Comparison of ENCODE assay signal across 8 cellular contexts in genomic region chr17:7042507-7043194, GRCh38. TPM values are rescaled to one million over a fixed set of nuclear protein-coding genes. Genes with fewer than 3 reads are reported as not detected.
DNase-seq lines count a peak whose midpoint lies in the region; ATAC-seq, FAIRE-seq and TF ChIP-seq lines count a peak whose summit lies in the region.

No MANE protein-coding gene starts in this region.

- H3K9me3 ChIP-seq in astrocyte (ENCODE audit: insufficient read depth, low read depth, low read length) (peaks cover 3% of the 10 kb centered on the region), right lobe of liver (no peaks in the 10 kb centered on the region)

- no peaks in the 10 kb centered on the region for H3K79me2 ChIP-seq in astrocyte (ENCODE audit: insufficient read depth, low read length)

- no peaks in the 10 kb centered on the region for H3K9me3 Mint-ChIP-seq in astrocyte (ENCODE audit: unreplicated experiment)

- no peaks in the 10 kb centered on the region for H3K4me1 Mint-ChIP-seq in astrocyte (ENCODE audit: low read depth, unreplicated experiment)

- TF ChIP-seq POLR2A in right lobe of liver (IDR thresholded peaks at IDR 0.05), result peak; percentile 55

- no peak for TF ChIP-seq RAD21 in Ishikawa (IDR thresholded peaks at IDR 0.05; ENCODE audit: low read depth)

- H3K4me2 ChIP-seq in astrocyte (ENCODE audit: low read length), result peak overlapping the region; percentile 85

- DNase-seq in astrocyte (ENCODE audit: low read depth) (no peak), right lobe of liver (no peak), superior temporal gyrus (ENCODE audit: extremely low spot score) (peak; percentile 6), medulla oblongata (ENCODE audit: extremely low spot score) (no peak)

- H3K36me3 ChIP-seq in astrocyte (ENCODE audit: insufficient read depth, low read length), result no peaks in the 10 kb centered on the region
- H3K36me3 ChIP-seq in right lobe of liver, result no peaks in the 10 kb centered on the region

- WGBS in right lobe of liver (ENCODE audit: insufficient coverage, low coverage, low lambda C conversion rate, missing lambda C conversion rate), result 9% methylated on average over 16 of the region's 52 CpGs

- H3K27ac ChIP-seq in astrocyte (ENCODE audit: low read depth, low read length) (no peak overlapping the region), right lobe of liver (peak overlapping the region in 2 of 3 donors; percentile 18 to 62)

- H3K9ac ChIP-seq in astrocyte (ENCODE audit: low read length), result peak overlapping the region; percentile 10

- H3K27me3 ChIP-seq in astrocyte (ENCODE audit: insufficient read depth, low read length), result peaks cover 21% of the 10 kb centered on the region
- H3K27me3 ChIP-seq in right lobe of liver, result no peaks in the 10 kb centered on the region

- no peak overlapping the region for H3K27ac Mint-ChIP-seq in astrocyte (ENCODE audit: unreplicated experiment)

- H3K4me3 Mint-ChIP-seq in astrocyte (ENCODE audit: unreplicated experiment), result no peak overlapping the region

- H4K20me1 ChIP-seq in astrocyte (ENCODE audit: insufficient read depth, low read length), result no peaks in the 10 kb centered on the region

- no peak for TF ChIP-seq CTCF in astrocyte (IDR thresholded peaks at IDR 0.05; ENCODE audit: insufficient read depth, low read depth, low read length)
- no peak for TF ChIP-seq CTCF in right lobe of liver (IDR thresholded peaks at IDR 0.05)

- intact Hi-C loops in right lobe of liver (cut with DNase I), result no loop called here

- peaks cover 3% of the 10 kb centered on the region for H3K36me3 Mint-ChIP-seq in astrocyte (ENCODE audit: low read depth, unreplicated experiment)

- TF ChIP-seq EP300 in Ishikawa (IDR thresholded peaks at IDR 0.05; ENCODE audit: borderline replicate concordance), result no peak

- H3K4me3 ChIP-seq in astrocyte (ENCODE audit: insufficient read depth, low read depth, low read length) (no peak overlapping the region), right lobe of liver (peak overlapping the region in 2 of 3 donors; percentile 53 to 57)

- no peak for FAIRE-seq in astrocyte (lab: Jason Lieb, UNC)

- H3K4me1 ChIP-seq in astrocyte (ENCODE audit: insufficient read depth, low read length) (peaks cover 20% of the 10 kb centered on the region), right lobe of liver (peaks cover 0 to 75% (median 37%) of the 10 kb centered on the region in 4 donors)

- ATAC-seq in right lobe of liver (peak in 3 of 4 donors; percentile 0 to 4 (median 0)), GM18502 (IDR thresholded peaks at IDR 0.05; ENCODE audit: poor library complexity, unreplicated experiment) (no peak), GM21381 (IDR thresholded peaks at IDR 0.05; ENCODE audit: unreplicated experiment) (no peak), GM18517 (IDR thresholded peaks at IDR 0.05; ENCODE audit: unreplicated experiment) (no peak)

- H2AFZ ChIP-seq in astrocyte (ENCODE audit: low read depth, low read length), result no peak overlapping the region

- peaks cover 36% of the 10 kb centered on the region for H3K27me3 Mint-ChIP-seq in astrocyte (ENCODE audit: low read depth, unreplicated experiment)

TF ChIP-seq in Ishikawa, 13 proteins besides CTCF, POLR2A, EP300 and RAD21:
- TF ChIP-seq FOXM1 (IDR thresholded peaks at IDR 0.05; ENCODE audit: borderline replicate concordance, low read depth) (no peak), YY1 (IDR thresholded peaks at IDR 0.05; ENCODE audit: low read depth) (no peak), CEBPB (IDR thresholded peaks at IDR 0.05) (no peak), REST (IDR thresholded peaks at IDR 0.05; ENCODE audit: low read depth) (no peak), MAX (IDR thresholded peaks at IDR 0.05) (0 out of 2 replicates have a peak, but pooled peaks have one; percentile 6), TCF12 (IDR thresholded peaks at IDR 0.05; ENCODE audit: low read depth) (no peak)

RNA-seq across cellular contexts. Expression of gene SLC16A11, which starts 1.2 kb away (rescaled TPM):
- total RNA-seq in astrocyte (not detected in 2 replicates), right lobe of liver (10 to 100 TPM in 1 of 6 experiments, 1 to 10 TPM in 4, under 1 TPM in 1; 0.84 to 10.2 (median 2.4) TPM)

RNA-seq across cellular contexts. Expression of gene SLC16A13, which starts 6.8 kb away (rescaled TPM):
- total RNA-seq in astrocyte (6.6 and 6.7 TPM in 2 replicates), right lobe of liver (10 to 100 TPM; 14.7 to 66.4 (median 39.5) TPM)

RNA-seq across cellular contexts. Expression of gene BCL6B, which starts 19.8 kb away (rescaled TPM):
- total RNA-seq in astrocyte (not detected in 2 replicates), right lobe of liver (1 to 10 TPM in 5 of 6 experiments, under 1 TPM in 1; 0.71 to 3.5 (median 1.5) TPM)

RNA-seq across cellular contexts. Expression of gene RNASEK, which starts 30.2 kb away (rescaled TPM):
- total RNA-seq in astrocyte (245 and 259 TPM in 2 replicates), right lobe of liver (100 to 1,000 TPM in 3 of 6 experiments, 10 to 100 TPM in 3; 72.5 to 141 (median 108) TPM)

RNA-seq across cellular contexts. Expression of gene CLEC10A, which starts 37.4 kb away (rescaled TPM):
- not detected in 2 replicates for total RNA-seq in astrocyte
- 1 to 10 TPM in 4 of 6 experiments, under 1 TPM in 2; 0.77 to 2.6 (median 1.5) TPM for total RNA-seq in right lobe of liver

Comparison
In these comparisons a context has a peak if more than half of its experiments do, and no peak if none do; other contexts are left out.
1. ATAC-seq: peak in right lobe of liver (3 of 4); none in GM18502 (single experiment), GM21381 (single experiment) and GM18517 (single experiment).